8 cellular contexts compared by ENCODE assay signal in genomic region chr1:1779691-1780597, GRCh38. TPM values are rescaled to one million over a fixed set of nuclear protein-coding genes. Genes with fewer than 3 reads are reported as not detected.
DNase-seq lines count a peak whose midpoint lies in the region; ATAC-seq and TF ChIP-seq lines count a peak whose summit lies in the region.

No MANE protein-coding gene starts in this region.

- peaks cover 56% of the 10 kb centered on the region for H3K4me1 Mint-ChIP-seq in WTC11

- no peaks in the 10 kb centered on the region for H3K27me3 ChIP-seq in BLaER1 treated with 17β-estradiol and CSF1 and Interleukin-3, amounts not matched to agents 10 nM and 100 nM
- H3K27me3 ChIP-seq in HUES48 (ENCODE audit: control insufficient read depth, insufficient read depth, low read length): no peaks in the 10 kb centered on the region
- no peaks in the 10 kb centered on the region for H3K27me3 ChIP-seq in dorsolateral prefrontal cortex
- H3K27me3 ChIP-seq in mucosa of rectum (ENCODE audit: control insufficient read depth in 2 of 2, insufficient read depth in 2 of 2, low read length in 2 of 2): no peaks in the 10 kb centered on the region
- H3K27me3 ChIP-seq in testis: no peaks in the 10 kb centered on the region

- peaks cover 17 to 55% (median 38%) of the 10 kb centered on the region in 11 experiments; a peak in 21 of 22 replicates for H4K20me1 ChIP-seq in BLaER1 treated with 17β-estradiol and CSF1 and Interleukin-3, amounts not matched to agents 10 nM and 100 nM

- peak overlapping the region in 9 of 10 experiments; percentile 46 to 98 (median 96); a peak in 17 of 20 replicates for H3K4me3 ChIP-seq in BLaER1 treated with 17β-estradiol and CSF1 and Interleukin-3, amounts not matched to agents 10 nM and 100 nM
- H3K4me3 ChIP-seq in HUES48 (ENCODE audit: low read depth, low read length) (peak overlapping the region; percentile 92), dorsolateral prefrontal cortex (peak overlapping the region in 20 of 59 donors; percentile 4 to 97 (median 86)), mucosa of rectum (ENCODE audit: low read length in 2 of 2) (peak overlapping the region; percentile 17 to 74), testis (no peak overlapping the region)

- peak overlapping the region; percentile 81 for H3K4me3 Mint-ChIP-seq in WTC11

- peak overlapping the region; percentile 99 for H3K27ac Mint-ChIP-seq in WTC11

- H3K9me3 ChIP-seq in BLaER1 treated with 17β-estradiol and CSF1 and Interleukin-3, amounts not matched to agents 10 nM and 100 nM (replicated peaks in 1 of 11): no peaks in the 10 kb centered on the region
- H3K9me3 ChIP-seq in HUES48 (ENCODE audit: control insufficient read depth, insufficient read depth, low read length) (no peaks in the 10 kb centered on the region), mucosa of rectum (ENCODE audit: control insufficient read depth in 2 of 2, low read length in 2 of 2) (no peaks in the 10 kb centered on the region), testis (no peaks in the 10 kb centered on the region)

- H3K27me3 Mint-ChIP-seq in WTC11 (ENCODE audit: low read depth): no peaks in the 10 kb centered on the region

- CTCF ChIA-PET in WTC11 (lab: Charles Lee): interaction anchor here (1.3 to 2.8 kb wide), 7 partner anchors 9 to 265 kb away, joined by 3 to 30 read pairs (median 8); no protein-coding TSS in a partner anchor

- H3K4me2 ChIP-seq in BLaER1 treated with 17β-estradiol and CSF1 and Interleukin-3, amounts not matched to agents 10 nM and 100 nM: peak overlapping the region; percentile 86 to 99 (median 95)

- ATAC-seq in WTC11 (peak; percentile 7), HG03025 (IDR thresholded peaks at IDR 0.05; ENCODE audit: low FRiP score, unreplicated experiment) (no peak)

- no peaks in the 10 kb centered on the region for H3K9me3 Mint-ChIP-seq in WTC11

- TF ChIP-seq CTCF in WTC11 (IDR thresholded peaks at IDR 0.05) (no peak), dorsolateral prefrontal cortex (IDR thresholded peaks at IDR 0.05 in 54 of 56, conservative IDR thresholded peaks at IDR 0.05 in 2 of 56; ENCODE audit: low read depth in 1 of 56, partially characterized antibody in 56 of 56) (no peak), testis (IDR thresholded peaks at IDR 0.05) (no peak)

- TF ChIP-seq POLR2A in GM19193 (IDR thresholded peaks at IDR 0.05; ENCODE audit: extremely low read depth, insufficient read depth, insufficient read length) (peak; percentile 65), testis (IDR thresholded peaks at IDR 0.05) (no peak)

- POLR2A ChIA-PET in WTC11 (lab: Charles Lee): interaction anchor here (0.7 to 1.3 kb wide), 5 partner anchors 15 to 270 kb away, joined by 3 to 7 read pairs (median 3); no protein-coding TSS in a partner anchor

- H3K36me3 Mint-ChIP-seq in WTC11: no peaks in the 10 kb centered on the region; the same call in 1 of the 2 replicates

- H3K27ac ChIP-seq in BLaER1 treated with 17β-estradiol and CSF1 and Interleukin-3, amounts not matched to agents 10 nM and 100 nM: peak overlapping the region; percentile 95 to 100 (median 99)
- H3K27ac ChIP-seq in HUES48 (ENCODE audit: low read depth, low read length): peak overlapping the region; percentile 90
- peak overlapping the region in 52 of 59 donors; percentile 5 to 92 (median 62) for H3K27ac ChIP-seq in dorsolateral prefrontal cortex
- H3K27ac ChIP-seq in mucosa of rectum (ENCODE audit: low read depth in 2 of 2, low read length in 2 of 2): peak overlapping the region; percentile 94 to 99
- H3K27ac ChIP-seq in testis: peak overlapping the region; percentile 53 to 91

- H3K36me3 ChIP-seq in BLaER1 treated with 17β-estradiol and CSF1 and Interleukin-3, amounts not matched to agents 10 nM and 100 nM: peaks cover 5 to 9% (median 6%) of the 10 kb centered on the region in 11 experiments
- H3K36me3 ChIP-seq in HUES48 (ENCODE audit: control insufficient read depth, insufficient read depth, low read length): peaks cover 5% of the 10 kb centered on the region
- H3K36me3 ChIP-seq in mucosa of rectum (ENCODE audit: control insufficient read depth in 2 of 2, insufficient read depth in 2 of 2, low read length in 2 of 2): peaks cover 4% of the 10 kb centered on the region in 2 donors
- H3K36me3 ChIP-seq in testis (ENCODE audit: low read depth, missing control alignments): no peaks in the 10 kb centered on the region

- 39 to 43% methylated on average over 14 to 19 of the region's 19 CpGs for WGBS in testis, 2 donors

- intact Hi-C loops in dorsolateral prefrontal cortex (cut with DNase I): loop anchor here (2.0 to 5.0 kb wide), 2 partner anchors 111 to 127 kb away; partner anchors contain the start of gene GNB1 (in 1 of the 2)
- intact Hi-C loops in testis (cut with DNase I; ENCODE audit: low total_unique reads): loop anchor here (10.0 kb wide), 1 partner anchor 125 kb away; no protein-coding TSS in a partner anchor

- DNase-seq in WTC11 (ENCODE audit: low spot score) (peak; percentile 66), dorsolateral prefrontal cortex (no peak), testis (peak; percentile 81)

- H3K9ac ChIP-seq in BLaER1 treated with 17β-estradiol and CSF1 and Interleukin-3, amounts not matched to agents 10 nM and 100 nM: peak overlapping the region; percentile 94 to 100 (median 98)
- H3K9ac ChIP-seq in HUES48 (ENCODE audit: low read depth, low read length) (peak overlapping the region; percentile 74), mucosa of rectum (ENCODE audit: low read depth in 1 of 2, low read length in 2 of 2) (peak overlapping the region; percentile 61 to 99)

- peaks cover 71 to 89% (median 85%) of the 10 kb centered on the region in 10 experiments for H3K4me1 ChIP-seq in BLaER1 treated with 17β-estradiol and CSF1 and Interleukin-3, amounts not matched to agents 10 nM and 100 nM
- H3K4me1 ChIP-seq in HUES48 (ENCODE audit: control insufficient read depth, insufficient read depth, low read length): peaks cover 44% of the 10 kb centered on the region
- H3K4me1 ChIP-seq in mucosa of rectum (ENCODE audit: control insufficient read depth in 2 of 2, insufficient read depth in 2 of 2, low read length in 2 of 2): peaks cover 69 to 71% of the 10 kb centered on the region in 2 donors
- H3K4me1 ChIP-seq in testis: peaks cover 70% of the 10 kb centered on the region

TF ChIP-seq in WTC11, 78 proteins besides CTCF, POLR2A, EP300 and RAD21 (continues in another document):
- TF ChIP-seq E2F4 (CRISPR knock-in tag; IDR thresholded peaks at IDR 0.05; ENCODE audit: borderline replicate concordance, low read depth) (no peak), CREM (CRISPR knock-in tag; IDR thresholded peaks at IDR 0.05) (no peak), FOXK1 (CRISPR knock-in tag; IDR thresholded peaks at IDR 0.05) (peak; percentile 58), HMGA2 (CRISPR knock-in tag; IDR thresholded peaks at IDR 0.05) (no peak), ZBTB21 (CRISPR knock-in tag; IDR thresholded peaks at IDR 0.05; ENCODE audit: borderline replicate concordance) (no peak), RELA (CRISPR knock-in tag; IDR thresholded peaks at IDR 0.05; ENCODE audit: borderline replicate concordance) (no peak), TEAD4 (CRISPR knock-in tag; IDR thresholded peaks at IDR 0.05) (no peak)
- TF ChIP-seq, protein P1, sequence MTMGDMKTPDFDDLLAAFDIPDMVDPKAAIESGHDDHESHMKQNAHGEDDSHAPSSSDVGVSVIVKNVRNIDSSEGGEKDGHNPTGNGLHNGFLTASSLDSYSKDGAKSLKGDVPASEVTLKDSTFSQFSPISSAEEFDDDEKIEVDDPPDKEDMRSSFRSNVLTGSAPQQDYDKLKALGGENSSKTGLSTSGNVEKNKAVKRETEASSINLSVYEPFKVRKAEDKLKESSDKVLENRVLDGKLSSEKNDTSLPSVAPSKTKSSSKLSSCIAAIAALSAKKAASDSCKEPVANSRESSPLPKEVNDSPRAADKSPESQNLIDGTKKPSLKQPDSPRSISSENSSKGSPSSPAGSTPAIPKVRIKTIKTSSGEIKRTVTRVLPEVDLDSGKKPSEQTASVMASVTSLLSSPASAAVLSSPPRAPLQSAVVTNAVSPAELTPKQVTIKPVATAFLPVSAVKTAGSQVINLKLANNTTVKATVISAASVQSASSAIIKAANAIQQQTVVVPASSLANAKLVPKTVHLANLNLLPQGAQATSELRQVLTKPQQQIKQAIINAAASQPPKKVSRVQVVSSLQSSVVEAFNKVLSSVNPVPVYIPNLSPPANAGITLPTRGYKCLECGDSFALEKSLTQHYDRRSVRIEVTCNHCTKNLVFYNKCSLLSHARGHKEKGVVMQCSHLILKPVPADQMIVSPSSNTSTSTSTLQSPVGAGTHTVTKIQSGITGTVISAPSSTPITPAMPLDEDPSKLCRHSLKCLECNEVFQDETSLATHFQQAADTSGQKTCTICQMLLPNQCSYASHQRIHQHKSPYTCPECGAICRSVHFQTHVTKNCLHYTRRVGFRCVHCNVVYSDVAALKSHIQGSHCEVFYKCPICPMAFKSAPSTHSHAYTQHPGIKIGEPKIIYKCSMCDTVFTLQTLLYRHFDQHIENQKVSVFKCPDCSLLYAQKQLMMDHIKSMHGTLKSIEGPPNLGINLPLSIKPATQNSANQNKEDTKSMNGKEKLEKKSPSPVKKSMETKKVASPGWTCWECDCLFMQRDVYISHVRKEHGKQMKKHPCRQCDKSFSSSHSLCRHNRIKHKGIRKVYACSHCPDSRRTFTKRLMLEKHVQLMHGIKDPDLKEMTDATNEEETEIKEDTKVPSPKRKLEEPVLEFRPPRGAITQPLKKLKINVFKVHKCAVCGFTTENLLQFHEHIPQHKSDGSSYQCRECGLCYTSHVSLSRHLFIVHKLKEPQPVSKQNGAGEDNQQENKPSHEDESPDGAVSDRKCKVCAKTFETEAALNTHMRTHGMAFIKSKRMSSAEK (CRISPR knock-in tag; IDR thresholded peaks at IDR 0.05; ENCODE audit: borderline replicate concordance): peak; percentile 62; the same call in 1 of the 2 replicates

RNA-seq across cellular contexts. Expression of gene NADK, which starts 1.7 kb away (rescaled TPM):
- total RNA-seq in WTC11 (2021) (106 to 124 TPM (median 119 TPM) in 3 replicates), dorsolateral prefrontal cortex (10 to 100 TPM; 37.6 to 88.4 (median 49.0) TPM), testis (100 to 1,000 TPM; 105 to 111 TPM)
- 74.9 TPM for polyA plus RNA-seq in testis (ENCODE audit: insufficient read depth, low read depth, low replicate concordance)

RNA-seq across cellular contexts. Expression of gene CDK11A, which starts 55.8 kb away (rescaled TPM):
- 47.8 to 54.7 TPM (median 52.0 TPM) in 3 replicates for total RNA-seq in WTC11 (2021)
- 10 to 100 TPM; 17.9 to 87.7 (median 40.9) TPM for total RNA-seq in dorsolateral prefrontal cortex
- 100 to 1,000 TPM in 1 of 2 donors, 10 to 100 TPM in 1; 75.9 to 153 TPM for total RNA-seq in testis
- 44.8 TPM for polyA plus RNA-seq in testis (ENCODE audit: insufficient read depth, low read depth, low replicate concordance)

Comparison
In these comparisons a context has a peak if more than half of its experiments do, and no peak if none do; other contexts are left out.
1. H3K4me3 ChIP-seq: peak in BLaER1 treated with 17β-estradiol and CSF1 and Interleukin-3, amounts not matched to agents 10 nM and 100 nM (9 of 10), HUES48 (single experiment) and mucosa of rectum (2 of 2); none in testis (0 of 2).
2. DNase-seq: peak in WTC11 (single experiment) and testis (single experiment); none in dorsolateral prefrontal cortex (0 of 10).
3. Peak in every context shown above with its lines, with median percentiles within 50 percentile points of each other: H3K27ac ChIP-seq and H3K9ac ChIP-seq.